ENCODE assay signal across 12 cellular contexts in the genomic region with DNA sequence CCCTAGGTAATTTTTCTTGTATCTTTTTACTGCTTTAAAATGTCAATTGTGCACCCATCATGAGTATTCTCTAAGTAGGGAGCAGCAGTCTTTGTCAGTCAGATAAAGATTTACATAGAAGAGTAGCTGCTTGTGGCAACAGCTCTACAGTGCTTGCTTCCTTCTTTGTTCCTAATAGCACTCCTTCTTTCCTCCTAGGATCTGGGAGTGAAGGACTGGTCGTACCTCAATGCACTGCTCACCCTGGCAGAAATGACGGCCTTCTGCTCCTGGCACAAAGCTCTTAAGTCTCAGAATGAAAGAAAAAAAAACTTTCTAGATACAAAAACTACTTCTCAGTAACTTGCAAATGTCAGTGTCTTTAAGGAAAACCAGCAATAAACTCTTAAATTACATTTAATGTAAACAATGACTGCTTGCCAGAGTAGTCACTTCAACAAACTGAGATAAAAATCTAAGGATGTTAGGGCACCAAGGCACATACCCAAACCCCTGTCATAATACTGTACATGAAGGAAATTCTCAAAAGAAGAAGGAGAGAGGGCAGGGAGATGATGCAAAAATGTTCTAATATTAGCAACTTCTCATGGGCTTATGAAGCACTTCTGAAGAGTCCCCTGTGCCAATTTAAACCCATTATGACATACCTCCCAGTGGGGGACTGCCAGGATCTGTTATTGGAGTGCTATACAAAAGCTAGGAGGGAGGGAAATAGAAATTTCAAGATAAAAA. TPM values are rescaled to one million over a fixed set of nuclear protein-coding genes. Genes with fewer than 3 reads are reported as not detected.
DNase-seq lines count a peak whose midpoint lies in the region; ATAC-seq and TF ChIP-seq lines count a peak whose summit lies in the region.
"Had no signal": no experiment of that assay in that cellular context is flagged by ENCODE, and none has a peak within 500 bp of the region (broad histone marks: within the 10 kb centered on the region; RNA-seq: fewer than 3 reads in every experiment).

No MANE protein-coding gene starts in this region.

- intact Hi-C loops in lower leg skin (cut with DNase I; ENCODE audit: low total_unique reads): no loop called here

- no peak overlapping the region for H3K4me3 ChIP-seq in fibroblast of pulmonary artery (replicated peaks; ENCODE audit: low read depth, low read length)
- H3K4me3 ChIP-seq in lower leg skin (ENCODE audit: low read depth, poor library complexity, severe bottlenecking): no peak overlapping the region

- DNase-seq in NCI-H1105 treated with DMSO at 0.1 percent for 48 hours (lab: John Stamatoyannopoulos, UW) (peak; percentile 10), NCI-H1105 (lab: John Stamatoyannopoulos, UW) (no peak), NCI-H460 (ENCODE audit: extremely low read depth, low read depth) (peak; percentile 62), fibroblast of pulmonary artery (ENCODE audit: low read depth) (peak; percentile 60), retina (peak; percentile 32), lower leg skin (ENCODE audit: low spot score in 2 of 2) (no peak), CD1c-positive myeloid dendritic cell (ENCODE audit: extremely low spot score) (no peak)
- DNase-seq: activated CD4-positive, alpha-beta T cell treated with anti-CD3 and anti-CD28 coated beads, Interleukin-2, amount 50 U/mL, for 48 hours; effector CD8-positive, alpha-beta T cell; naive B cell; NCI-H82 had no signal

- WGBS in lower leg skin, 2 donors: 69 to 81% methylated on average over 2 of the region's 2 CpGs

- no peak for TF ChIP-seq POLR2A in lower leg skin (IDR thresholded peaks at IDR 0.05)

- ATAC-seq in HG02870 (IDR thresholded peaks at IDR 0.05; ENCODE audit: unreplicated experiment): no peak

- no peak for TF ChIP-seq CTCF in fibroblast of pulmonary artery (IDR thresholded peaks at IDR 0.05; ENCODE audit: low read length, missing control alignments)
- no peak for TF ChIP-seq CTCF in lower leg skin (IDR thresholded peaks at IDR 0.05)

RNA-seq across cellular contexts. Expression of a gene that starts 34.0 kb away (rescaled TPM):
- total RNA-seq in NCI-H460 (2014; rRNA removed; shearing (Covaris generic)): 10.1 and 11.2 TPM in 2 replicates
- polyA plus RNA-seq in NCI-H460 (2014; cell fraction: nucleus; rRNA removed): 4.6 and 5.9 TPM in 2 replicates
- total RNA-seq in lower leg skin: 10 to 100 TPM; 20.9 to 37.6 (median 29.9) TPM

Comparison
In these comparisons a context has a peak if more than half of its experiments do, and no peak if none do; other contexts are left out.
1. DNase-seq: peak in NCI-H1105 treated with DMSO at 0.1 percent for 48 hours (single experiment), NCI-H460 (single experiment), fibroblast of pulmonary artery (single experiment) and retina (single experiment); none in NCI-H1105 (single experiment), lower leg skin (0 of 2) and CD1c-positive myeloid dendritic cell (single experiment).